Comparison of ENCODE assay signal across 30 cellular contexts in genomic region chrX:53242310-53242709, GRCh38.
"Had no signal": no experiment of that assay in that cellular context is flagged by ENCODE, and none has a peak within 500 bp of the region (broad histone marks: within the 10 kb centered on the region; RNA-seq: fewer than 3 reads in every experiment).

No MANE protein-coding gene starts in this region.

- FAIRE-seq: TTC549 had no signal

- H3K4me3 ChIP-seq: adrenal gland, body of pancreas, breast epithelium had no signal

- DNase-seq: activated B cell treated with CpG ODN at 0.5 μM for 24 hours; activated CD4-positive, alpha-beta memory T cell treated with anti-CD3 and anti-CD28 coated beads for 36 hours; activated CD4-positive, alpha-beta T cell treated with anti-CD3 and anti-CD28 coated beads for 4 hours; activated CD4-positive, alpha-beta T cell treated with anti-CD3 and anti-CD28 coated beads, Interleukin-2, amount 10 ng/mL, durations not matched to agents 24 days and 14 days; activated CD4-positive, alpha-beta T cell treated with anti-CD3 and anti-CD28 coated beads, Interleukin-2, amount 50 U/mL, for 1 hour; activated CD4-positive, alpha-beta T cell treated with anti-CD3 and anti-CD28 coated beads, Interleukin-2, amount 50 U/mL, for 4 hours; activated CD4-positive, CD25-positive, alpha-beta regulatory T cell treated with anti-CD3 and anti-CD28 coated beads, Interleukin-2, amount 50 U/mL, for 72 hours; activated CD8-positive, alpha-beta memory T cell treated with anti-CD3 and anti-CD28 coated beads, Interleukin-2, amount 50 U/mL, for 4 hours; activated effector memory CD4-positive, alpha-beta T cell treated with anti-CD3 and anti-CD28 coated beads, Interleukin-2, amount 50 U/mL, for 16 hours; activated gamma-delta T cell treated with Interleukin-2 at 50 U/mL for 16 hours; activated naive CD4-positive, alpha-beta T cell; activated naive CD4-positive, alpha-beta T cell treated with anti-CD3 and anti-CD28 coated beads for 36 hours; activated naive CD4-positive, alpha-beta T cell treated with anti-CD3 and anti-CD28 coated beads, Interleukin-2, amount 50 U/mL, for 16 hours; activated naive CD8-positive, alpha-beta T cell treated with anti-CD3 and anti-CD28 coated beads for 36 hours; activated T-cell treated with anti-CD3 and anti-CD28 coated beads for 4 hours; activated T-cell treated with anti-CD3 and anti-CD28 coated beads, Interleukin-2, amount 50 U/mL, for 1 hour; activated T-cell treated with anti-CD3 and anti-CD28 coated beads, Interleukin-2, amount 50 U/mL, for 4 hours; activated T-cell treated with anti-CD3 and anti-CD28 coated beads, Interleukin-2, amount 50 U/mL, for 72 hours; adrenal gland; amniotic stem cell; body of pancreas; brain microvascular endothelial cell; central memory CD4-positive, alpha-beta T cell; T-helper 17 cell had no signal

- H3K36me3 ChIP-seq: brain microvascular endothelial cell, breast epithelium had no signal

- H3K27ac ChIP-seq: adrenal gland, body of pancreas, brain microvascular endothelial cell, breast epithelium, VCaP had no signal

- H3K27me3 ChIP-seq: adrenal gland, body of pancreas, brain microvascular endothelial cell had no signal

- ATAC-seq: activated naive CD4-positive, alpha-beta T cell treated with anti-CD3 and anti-CD28 coated beads, Interleukin-2, amount 50 U/mL, for 72 hours; activated T-cell treated with anti-CD3 and anti-CD28 coated beads, Interleukin-2, amount 50 U/mL, for 4 hours; activated T-cell treated with anti-CD3 and anti-CD28 coated beads, Interleukin-2, amount 50 U/mL, for 72 hours; activated T-helper 17 cell treated with anti-CD3 and anti-CD28 coated beads, Interleukin-2, amount 50 U/mL, for 72 hours; body of pancreas; T-cell; T-helper 17 cell had no signal

- H3K4me1 ChIP-seq: adrenal gland, body of pancreas, breast epithelium had no signal

- H3K9me3 ChIP-seq: adrenal gland, body of pancreas, breast epithelium had no signal
